In the genomic region with DNA sequence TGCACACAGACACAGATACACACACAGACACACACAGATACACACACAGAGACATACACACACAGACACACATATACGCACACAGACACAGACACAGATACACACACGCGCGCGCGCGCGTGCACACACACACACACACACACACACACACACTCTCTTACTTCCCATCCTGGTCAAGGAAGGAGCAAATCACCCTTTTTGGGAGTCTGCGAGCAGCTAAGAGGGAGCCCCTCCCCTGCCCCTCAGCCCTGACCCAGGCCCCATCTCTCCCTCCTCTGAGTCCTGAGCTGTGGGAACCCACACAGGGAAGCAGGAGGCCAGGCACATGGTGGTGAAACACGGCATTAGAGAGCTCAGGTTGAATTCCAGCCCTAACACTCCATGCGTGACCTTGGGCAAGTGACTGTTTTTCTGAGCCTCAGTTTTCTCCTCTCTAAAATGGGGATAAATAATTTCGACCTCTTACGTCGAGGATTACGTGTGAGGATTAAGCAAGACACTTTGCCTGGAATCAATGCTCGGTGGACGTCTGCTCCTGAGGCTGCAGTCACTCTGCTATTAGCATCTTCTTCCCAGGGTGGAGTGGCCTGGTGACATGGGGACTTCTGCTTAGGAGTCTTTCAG, we compare ENCODE assay signal across 7 cellular contexts.
DNase-seq lines count a peak whose midpoint lies in the region; ATAC-seq, FAIRE-seq and TF ChIP-seq lines count a peak whose summit lies in the region.
"Not testable (repeated sequence)": the region's sequence is repeated elsewhere in the genome, so short reads cannot be mapped to it uniquely, and the experiment has no call there.

No MANE protein-coding gene starts in this region.

- not testable (repeated sequence) for H2AK5ac ChIP-seq in mesenchymal stem cell (ENCODE audit: low read length, severe bottlenecking)
- H2AK5ac ChIP-seq in trophoblast cell (ENCODE audit: low read length) = peak overlapping the region; percentile 13

- intact Hi-C loops in GM12878 (cut with micrococcal nuclease; ENCODE audit: unreplicated experiment) = not testable (repeated sequence)

- not testable (repeated sequence) for TF ChIP-seq EP300 in GM12878 (IDR thresholded peaks at IDR 0.05; ENCODE audit: borderline replicate concordance in 1 of 2, control insufficient read depth in 1 of 2, low read depth in 2 of 2, low read length in 2 of 2)

- in situ Hi-C loops in KBM-7 (cut with MboI; ENCODE audit: low pct_unique_long_range_greater_than_20kb, low sequenced_read_pairs); GM12878 (cut with MboI): not testable (repeated sequence)

- not testable (repeated sequence) for H2BK15ac ChIP-seq in mesenchymal stem cell (ENCODE audit: low read depth, poor library complexity, severe bottlenecking)

- H4K91ac ChIP-seq in mesenchymal stem cell (ENCODE audit: low read length) (peak overlapping the region; percentile 43), trophoblast cell (ENCODE audit: low read depth, low read length) (peak overlapping the region; percentile 10)

- H4K12ac ChIP-seq in trophoblast cell (ENCODE audit: low read depth, low read length) = not testable (repeated sequence)

- CTCF ChIA-PET in RWPE1 (lab: Yijun Ruan, JAX); GM12878 (lab: Yijun Ruan, JAX): not testable (repeated sequence)

- H2BK12ac ChIP-seq in mesenchymal stem cell (ENCODE audit: low read length in 2 of 2) (peak overlapping the region; percentile 1 to 6), trophoblast cell (ENCODE audit: low read length) (peak overlapping the region; percentile 2)

- H3K36me3 ChIP-seq in BLaER1; GM12878 (ENCODE audit: control insufficient read depth in 2 of 2, insufficient read depth in 2 of 2, low read length in 1 of 2); fibroblast of lung (ENCODE audit: control insufficient read depth, insufficient read depth, low read length); mesenchymal stem cell (ENCODE audit: control insufficient read depth in 1 of 2, insufficient read depth in 2 of 2, low read depth in 1 of 2, low read length in 2 of 2); trophoblast cell (ENCODE audit: control insufficient read depth in 1 of 2, insufficient read depth in 2 of 2, low read length in 2 of 2): not testable (repeated sequence)

- FAIRE-seq in GM12878 (lab: Jason Lieb, UNC) = not testable (repeated sequence)

- not testable (repeated sequence) for H2BK5ac ChIP-seq in mesenchymal stem cell (ENCODE audit: low read depth, low read length, poor library complexity, severe bottlenecking); trophoblast cell (ENCODE audit: low read depth, low read length, poor library complexity)

- 70% methylated on average over 17 of the region's 17 CpGs for WGBS in GM12878 (ENCODE audit: insufficient coverage, insufficient replicate concordance, low lambda C conversion rate, missing lambda C conversion rate)
- 84% methylated on average over 17 of the region's 17 CpGs for WGBS in mesenchymal stem cell
- WGBS in trophoblast cell (ENCODE audit: extremely low coverage, insufficient coverage, insufficient read length) = no CpG with 5 or more reads among the region's 17 CpGs

- BruUV-seq in GM12878 (replicated peaks; lab: Mats Ljungman, UMichigan) = not testable (repeated sequence)

- H3K4me3 ChIP-seq in BLaER1; GM12878; fibroblast of lung (replicated peaks in 1 of 4; ENCODE audit: control extremely low read depth in 1 of 4, insufficient read depth in 1 of 4, low read depth in 3 of 4, low read length in 4 of 4); mesenchymal stem cell (ENCODE audit: insufficient read depth in 1 of 2, low read depth in 1 of 2, low read length in 2 of 2); trophoblast cell (ENCODE audit: low read depth, low read length): not testable (repeated sequence)

- POLR2A ChIA-PET in RWPE1 (lab: Yijun Ruan, JAX; ENCODE audit: low non-redundant PET) = not testable (repeated sequence)
- POLR2A ChIA-PET in GM12878 (lab: Charles Lee) = interaction anchor here (0.6 kb wide), 1 partner anchor 248 kb away, joined by 4 read pairs; no protein-coding TSS in a partner anchor

- DNase-seq in KBM-7 (peak; percentile 28), fibroblast of lung (ENCODE audit: low read depth in 2 of 2) (peak; percentile 4)
- not testable (repeated sequence) for DNase-seq in RWPE1 (ENCODE audit: low spot score); GM12878 (ENCODE audit: low read depth, low spot score); mesenchymal stem cell; trophoblast cell

- not testable (repeated sequence) for TF ChIP-seq CTCF in RWPE1 (conservative IDR thresholded peaks at IDR 0.05; ENCODE audit: low read depth); GM12878 (IDR thresholded peaks at IDR 0.05 in 2 of 3, conservative IDR thresholded peaks at IDR 0.05 in 1 of 3; ENCODE audit: control insufficient read depth in 2 of 3, extremely low read depth in 1 of 3, insufficient read depth in 1 of 3, low read depth in 3 of 3, low read length in 3 of 3); fibroblast of lung (conservative IDR thresholded peaks at IDR 0.05 in 1 of 2, IDR thresholded peaks at IDR 0.05 in 1 of 2; ENCODE audit: low read depth in 1 of 2, low read length in 2 of 2)

- H3K27ac ChIP-seq in BLaER1 (peak overlapping the region; percentile 68), RWPE1 (peak overlapping the region; percentile 72; the same call in 1 of the 2 replicates)
- not testable (repeated sequence) for H3K27ac ChIP-seq in GM12878 (ENCODE audit: control insufficient read depth, insufficient read depth); fibroblast of lung (ENCODE audit: insufficient read depth, low read length); mesenchymal stem cell (ENCODE audit: low read length, poor library complexity, severe bottlenecking); trophoblast cell (ENCODE audit: low read depth, low read length)

- not testable (repeated sequence) for H3K79me1 ChIP-seq in mesenchymal stem cell (replicated peaks; ENCODE audit: low read length, poor library complexity, severe bottlenecking); trophoblast cell (ENCODE audit: low read length)

- not testable (repeated sequence) for H2AFZ ChIP-seq in GM12878 (ENCODE audit: control insufficient read depth, low read depth, low read length); fibroblast of lung (ENCODE audit: low read length); mesenchymal stem cell (ENCODE audit: low read depth, low read length); trophoblast cell (ENCODE audit: insufficient read depth, low read length, poor library complexity)

- H3K4me1 ChIP-seq in BLaER1 (peaks cover 85% of the 10 kb centered on the region), mesenchymal stem cell (ENCODE audit: control insufficient read depth, insufficient read depth, low read depth, low read length) (peaks cover 19% of the 10 kb centered on the region), trophoblast cell (ENCODE audit: control insufficient read depth in 1 of 2, insufficient read depth in 2 of 2, low read length in 2 of 2) (peaks cover 11 to 14% of the 10 kb centered on the region in 2 experiments)
- H3K4me1 ChIP-seq in GM12878 (ENCODE audit: control insufficient read depth, insufficient read depth, low read length); fibroblast of lung (ENCODE audit: control insufficient read depth, extremely low read depth, insufficient read depth, low read length): not testable (repeated sequence)

- not testable (repeated sequence) for H3K23ac ChIP-seq in mesenchymal stem cell (ENCODE audit: low read length in 2 of 2); trophoblast cell (ENCODE audit: low read length)

- H3K79me2 ChIP-seq in GM12878 (ENCODE audit: control insufficient read depth, insufficient read depth, low read length); fibroblast of lung (ENCODE audit: control insufficient read depth, insufficient read depth, low read length); trophoblast cell (ENCODE audit: control insufficient read depth, insufficient read depth, low read length, poor library complexity): not testable (repeated sequence)

- ATAC-seq in GM12878 = not testable (repeated sequence)

- not testable (repeated sequence) for H3K4ac ChIP-seq in mesenchymal stem cell (ENCODE audit: low read depth in 1 of 2, low read length in 2 of 2); trophoblast cell (ENCODE audit: low read depth, low read length)

- peak overlapping the region in 1 of 2 experiments; percentile 63 for H3K14ac ChIP-seq in mesenchymal stem cell (ENCODE audit: low read length in 2 of 2)
- peak overlapping the region; percentile 15 for H3K14ac ChIP-seq in trophoblast cell (ENCODE audit: low read length)

- H3K9ac ChIP-seq in BLaER1; GM12878 (ENCODE audit: control insufficient read depth, insufficient read depth, low read length); fibroblast of lung (ENCODE audit: insufficient read depth, low read length); mesenchymal stem cell (ENCODE audit: low read length); trophoblast cell (ENCODE audit: low read length): not testable (repeated sequence)

- TF ChIP-seq POLR2A in GM12878 (IDR thresholded peaks at IDR 0.05; ENCODE audit: low read depth, low read length) = not testable (repeated sequence)

- SMC1A ChIA-PET in GM12878 (lab: Charles Lee; ENCODE audit: uncharacterized antibody, unreplicated experiment) = interaction anchor here (0.9 kb wide), 1 partner anchor 31 kb away, joined by 3 read pairs; no protein-coding TSS in a partner anchor

- H3K4me2 ChIP-seq in BLaER1 = peak overlapping the region; percentile 90
- H3K4me2 ChIP-seq in GM12878 (ENCODE audit: control insufficient read depth, insufficient read depth); fibroblast of lung (ENCODE audit: extremely low read depth, insufficient read depth, low read length); mesenchymal stem cell (ENCODE audit: low read length, poor library complexity, severe bottlenecking); trophoblast cell (ENCODE audit: low read length): not testable (repeated sequence)

- TF ChIP-seq RAD21 in GM12878 (IDR thresholded peaks at IDR 0.05; ENCODE audit: insufficient read depth, low read depth, low read length) = not testable (repeated sequence)

- H3K18ac ChIP-seq in mesenchymal stem cell (ENCODE audit: low read depth in 1 of 2, low read length in 2 of 2) (peak overlapping the region; percentile 26 to 67), trophoblast cell (ENCODE audit: low read length) (peak overlapping the region; percentile 8)

- H4K20me1 ChIP-seq in BLaER1; GM12878 (ENCODE audit: control insufficient read depth, insufficient read depth); fibroblast of lung (ENCODE audit: control insufficient read depth, extremely low read depth, insufficient read depth, low read length): not testable (repeated sequence)

- H4K8ac ChIP-seq in mesenchymal stem cell (ENCODE audit: low read length) = peak overlapping the region; percentile 55
- H4K8ac ChIP-seq in trophoblast cell (ENCODE audit: low read depth, low read length) = not testable (repeated sequence)

- H3K9me3 ChIP-seq in BLaER1; GM12878 (replicated peaks; ENCODE audit: control insufficient read depth, insufficient read depth, low read length); fibroblast of lung (ENCODE audit: control insufficient read depth, insufficient read depth, low read depth, low read length); mesenchymal stem cell (ENCODE audit: control insufficient read depth, low read length); trophoblast cell (ENCODE audit: insufficient read depth, low read depth, low read length): not testable (repeated sequence)

- H3K27me3 ChIP-seq in BLaER1; GM12878 (replicated peaks in 1 of 2; ENCODE audit: control insufficient read depth in 2 of 2, insufficient read depth in 2 of 2, low read length in 1 of 2); fibroblast of lung (ENCODE audit: control insufficient read depth, insufficient read depth, low read length); mesenchymal stem cell (ENCODE audit: control insufficient read depth in 1 of 2, insufficient read depth in 1 of 2, low read length in 2 of 2); trophoblast cell (ENCODE audit: insufficient read depth, low read length): not testable (repeated sequence)

- RAD21 ChIA-PET in GM12878 (lab: Charles Lee; ENCODE audit: unreplicated experiment) = not testable (repeated sequence)

- H2BK120ac ChIP-seq in mesenchymal stem cell (ENCODE audit: low read depth, low read length) = not testable (repeated sequence)
- peak overlapping the region; percentile 49 for H2BK120ac ChIP-seq in trophoblast cell (ENCODE audit: insufficient read depth, low read length, poor library complexity)
